In the genomic region with DNA sequence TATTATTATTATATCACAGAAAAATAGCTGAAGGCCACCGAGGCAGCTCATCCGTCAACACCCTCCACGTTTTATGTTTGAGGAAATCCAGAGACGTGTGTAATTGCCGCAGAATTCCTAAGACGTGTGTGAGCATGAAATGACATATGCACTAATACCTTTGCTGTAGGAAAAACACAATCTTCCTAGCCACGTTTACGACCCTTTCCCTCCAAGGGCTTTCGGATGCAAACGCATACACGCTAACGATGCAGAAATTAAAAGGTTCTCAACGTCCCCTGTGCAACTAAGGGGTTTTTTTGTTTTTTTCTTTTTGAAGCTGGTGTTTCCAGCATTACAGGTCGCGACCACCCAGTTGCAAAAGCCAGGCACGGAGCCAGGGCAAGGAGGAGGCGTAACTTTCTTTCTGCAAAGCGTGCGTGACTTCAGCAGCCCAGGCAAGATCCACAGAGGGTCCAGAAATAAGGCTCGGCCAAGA, we compare ENCODE assay signal across 1 cellular context.
TF ChIP-seq lines count a peak whose summit lies in the region.

No MANE protein-coding gene starts in this region.

TF ChIP-seq in GM23338, 12 proteins besides CTCF, POLR2A, EP300 and RAD21 (continued from another document):
- TF ChIP-seq JUNB (IDR thresholded peaks at IDR 0.05; ENCODE audit: unreplicated experiment): no peak
- TF ChIP-seq, protein P1, sequence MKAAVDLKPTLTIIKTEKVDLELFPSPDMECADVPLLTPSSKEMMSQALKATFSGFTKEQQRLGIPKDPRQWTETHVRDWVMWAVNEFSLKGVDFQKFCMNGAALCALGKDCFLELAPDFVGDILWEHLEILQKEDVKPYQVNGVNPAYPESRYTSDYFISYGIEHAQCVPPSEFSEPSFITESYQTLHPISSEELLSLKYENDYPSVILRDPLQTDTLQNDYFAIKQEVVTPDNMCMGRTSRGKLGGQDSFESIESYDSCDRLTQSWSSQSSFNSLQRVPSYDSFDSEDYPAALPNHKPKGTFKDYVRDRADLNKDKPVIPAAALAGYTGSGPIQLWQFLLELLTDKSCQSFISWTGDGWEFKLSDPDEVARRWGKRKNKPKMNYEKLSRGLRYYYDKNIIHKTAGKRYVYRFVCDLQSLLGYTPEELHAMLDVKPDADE (IDR thresholded peaks at IDR 0.05): no peak
- TF ChIP-seq STAT1 (IDR thresholded peaks at IDR 0.05; ENCODE audit: unreplicated experiment): no peak
- TF ChIP-seq EZH2phosphoT487 (IDR thresholded peaks at IDR 0.05; ENCODE audit: unreplicated experiment): no peak
- no peak for TF ChIP-seq CREB1 (CRISPR knock-in tag; IDR thresholded peaks at IDR 0.05; ENCODE audit: low read depth)
- no peak for TF ChIP-seq EZH2 (IDR thresholded peaks at IDR 0.05; ENCODE audit: low read depth, unreplicated experiment)
- TF ChIP-seq ZNF331 (CRISPR knock-in tag; IDR thresholded peaks at IDR 0.05; ENCODE audit: low read depth): no peak
- TF ChIP-seq, protein P2, sequence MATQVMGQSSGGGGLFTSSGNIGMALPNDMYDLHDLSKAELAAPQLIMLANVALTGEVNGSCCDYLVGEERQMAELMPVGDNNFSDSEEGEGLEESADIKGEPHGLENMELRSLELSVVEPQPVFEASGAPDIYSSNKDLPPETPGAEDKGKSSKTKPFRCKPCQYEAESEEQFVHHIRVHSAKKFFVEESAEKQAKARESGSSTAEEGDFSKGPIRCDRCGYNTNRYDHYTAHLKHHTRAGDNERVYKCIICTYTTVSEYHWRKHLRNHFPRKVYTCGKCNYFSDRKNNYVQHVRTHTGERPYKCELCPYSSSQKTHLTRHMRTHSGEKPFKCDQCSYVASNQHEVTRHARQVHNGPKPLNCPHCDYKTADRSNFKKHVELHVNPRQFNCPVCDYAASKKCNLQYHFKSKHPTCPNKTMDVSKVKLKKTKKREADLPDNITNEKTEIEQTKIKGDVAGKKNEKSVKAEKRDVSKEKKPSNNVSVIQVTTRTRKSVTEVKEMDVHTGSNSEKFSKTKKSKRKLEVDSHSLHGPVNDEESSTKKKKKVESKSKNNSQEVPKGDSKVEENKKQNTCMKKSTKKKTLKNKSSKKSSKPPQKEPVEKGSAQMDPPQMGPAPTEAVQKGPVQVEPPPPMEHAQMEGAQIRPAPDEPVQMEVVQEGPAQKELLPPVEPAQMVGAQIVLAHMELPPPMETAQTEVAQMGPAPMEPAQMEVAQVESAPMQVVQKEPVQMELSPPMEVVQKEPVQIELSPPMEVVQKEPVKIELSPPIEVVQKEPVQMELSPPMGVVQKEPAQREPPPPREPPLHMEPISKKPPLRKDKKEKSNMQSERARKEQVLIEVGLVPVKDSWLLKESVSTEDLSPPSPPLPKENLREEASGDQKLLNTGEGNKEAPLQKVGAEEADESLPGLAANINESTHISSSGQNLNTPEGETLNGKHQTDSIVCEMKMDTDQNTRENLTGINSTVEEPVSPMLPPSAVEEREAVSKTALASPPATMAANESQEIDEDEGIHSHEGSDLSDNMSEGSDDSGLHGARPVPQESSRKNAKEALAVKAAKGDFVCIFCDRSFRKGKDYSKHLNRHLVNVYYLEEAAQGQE (IDR thresholded peaks at IDR 0.05; ENCODE audit: unreplicated experiment): no peak
